ENCODE assay signal across 23 cellular contexts in genomic region chr6:11580686-11581085, GRCh38. TPM values are rescaled to one million over a fixed set of nuclear protein-coding genes. Genes with fewer than 3 reads are reported as not detected.
A peak's percentile ranks its signal among the peaks of the same experiment; 100 is the strongest.
DNase-seq lines count a peak whose midpoint lies in the region; ATAC-seq, FAIRE-seq and TF ChIP-seq lines count a peak whose summit lies in the region.
"Had no signal": no experiment of that assay in that cellular context is flagged by ENCODE, and none has a peak within 500 bp of the region (broad histone marks: within the 10 kb centered on the region; RNA-seq: fewer than 3 reads in every experiment).

No MANE protein-coding gene starts in this region.

- intact Hi-C loops in CD14-positive monocyte (cut with micrococcal nuclease) = no loop called here
- intact Hi-C loops in lower lobe of right lung (cut with DNase I) = no loop called here

- peaks cover 0 to 2% (median 0%) of the 10 kb centered on the region in 3 donors for H3K27me3 Mint-ChIP-seq in CD14-positive monocyte (ENCODE audit: low read depth in 3 of 3)
- H3K27me3 Mint-ChIP-seq: B cell; CD8-positive, alpha-beta memory T cell; IgD-negative memory B cell had no signal

- no peaks in the 10 kb centered on the region for H3K9me1 ChIP-seq in keratinocyte (ENCODE audit: control insufficient read depth, extremely low read depth, insufficient read depth, low read length)

- no peak overlapping the region for H2AFZ ChIP-seq in keratinocyte (ENCODE audit: control insufficient read depth, low read length)

- no peak for TF ChIP-seq CTCF in CD14-positive monocyte (IDR thresholded peaks at IDR 0.05)
- TF ChIP-seq CTCF in HL-60 (IDR thresholded peaks at IDR 0.05; ENCODE audit: insufficient read depth, low read length) = no peak
- no peak for TF ChIP-seq CTCF in keratinocyte (optimal IDR thresholded peaks at IDR 0.05 in 1 of 3, IDR thresholded peaks at IDR 0.05 in 1 of 3, conservative IDR thresholded peaks at IDR 0.05 in 1 of 3; ENCODE audit: extremely low read depth in 1 of 3, insufficient read depth in 2 of 3, low read length in 3 of 3)
- TF ChIP-seq CTCF in lower lobe of right lung (IDR thresholded peaks at IDR 0.05) = no peak

- no peaks in the 10 kb centered on the region for H3K9me3 ChIP-seq in keratinocyte (ENCODE audit: control insufficient read depth, low read depth, low read length)
- no peaks in the 10 kb centered on the region for H3K9me3 ChIP-seq in lower lobe of right lung
- H3K9me3 ChIP-seq: BLaER1 treated with 17β-estradiol and CSF1 and Interleukin-3, amounts not matched to agents 10 nM and 100 nM had no signal

- peak overlapping the region; percentile 84 to 91 (median 88) for H3K27ac Mint-ChIP-seq in CD14-positive monocyte
- H3K27ac Mint-ChIP-seq: B cell; CD4-positive, CD25-positive, alpha-beta regulatory T cell; CD8-positive, alpha-beta memory T cell; HFFc6; IgD-negative memory B cell had no signal

- H3K4me3 Mint-ChIP-seq in CD14-positive monocyte = peak overlapping the region in 1 of 2 donors; percentile 59
- H3K4me3 Mint-ChIP-seq: B cell; CD4-positive, CD25-positive, alpha-beta regulatory T cell; CD8-positive, alpha-beta memory T cell; HFFc6; IgD-negative memory B cell had no signal

- no peak for TF ChIP-seq POLR2A in erythroblast (IDR thresholded peaks at IDR 0.05; ENCODE audit: low read length)

- peaks cover 35 to 43% of the 10 kb centered on the region in 2 donors for H3K36me3 Mint-ChIP-seq in CD14-positive monocyte
- H3K36me3 Mint-ChIP-seq: CD4-positive, CD25-positive, alpha-beta regulatory T cell had no signal

- H3K27ac ChIP-seq in HL-60 (replicated peaks) (peak overlapping the region; percentile 20), keratinocyte (ENCODE audit: control insufficient read depth, insufficient read depth, low read length) (no peak overlapping the region), lower lobe of right lung (no peak overlapping the region)
- H3K27ac ChIP-seq: BLaER1 treated with 17β-estradiol and CSF1 and Interleukin-3, amounts not matched to agents 10 nM and 100 nM had no signal

- H3K9me3 Mint-ChIP-seq in CD14-positive monocyte = no peaks in the 10 kb centered on the region
- H3K9me3 Mint-ChIP-seq: CD4-positive, CD25-positive, alpha-beta regulatory T cell; CD8-positive, alpha-beta memory T cell; HFFc6; IgD-negative memory B cell had no signal

- DNase-seq in CD14-positive monocyte (ENCODE audit: low spot score) = no peak
- peak in 1 of 2 experiments; percentile 60 for DNase-seq in HL-60 (ENCODE audit: low read depth in 1 of 2, low spot score in 1 of 2)
- DNase-seq in SKM-1 treated with dmso at 0.1 percent for 144 hours (lab: John Stamatoyannopoulos, UW; ENCODE audit: unreplicated experiment) = peak; percentile 62
- no peak for DNase-seq in keratinocyte (ENCODE audit: low read depth, low spot score)
- DNase-seq in erythroblast (lab: John Stamatoyannopoulos, UW) = no peak
- no peak for DNase-seq in lower lobe of right lung
- DNase-seq: CD4-positive, CD25-positive, alpha-beta regulatory T cell; CD8-positive, alpha-beta memory T cell; COR-L47; DMS 273 treated with DMSO at 0.1 percent for 48 hours; DMS53; GOT3; H7; HFFc6 had no signal

- FAIRE-seq in keratinocyte (lab: Jason Lieb, UNC) = peak; percentile 69
- FAIRE-seq: G401.6, GM12892, GM18507, HepG2 had no signal

- no peak overlapping the region for H3K4me2 ChIP-seq in keratinocyte (ENCODE audit: control insufficient read depth, extremely low read depth, insufficient read depth, low read depth, low read length)

- no peak for ATAC-seq in lower lobe of right lung
- no peak for ATAC-seq in GM19351 (IDR thresholded peaks at IDR 0.05; ENCODE audit: unreplicated experiment)
- ATAC-seq: HCT116, HepG2 had no signal

- H3K4me1 ChIP-seq in keratinocyte (ENCODE audit: control insufficient read depth, extremely low read depth, insufficient read depth, low read length) = peaks cover 5% of the 10 kb centered on the region
- peaks cover 14% of the 10 kb centered on the region for H3K4me1 ChIP-seq in lower lobe of right lung

- dilution Hi-C loops in keratinocyte (cut with MboI; ENCODE audit: extremely low pct_ligation_motif_present, low sequenced_read_pairs) = no loop called here

- no peaks in the 10 kb centered on the region for H3K79me2 ChIP-seq in keratinocyte (ENCODE audit: control insufficient read depth, insufficient read depth, low read length)

- no peak overlapping the region for H3K9ac ChIP-seq in keratinocyte (ENCODE audit: control insufficient read depth, extremely low read depth, insufficient read depth, low read length)
- H3K9ac ChIP-seq: BLaER1 treated with 17β-estradiol and CSF1 and Interleukin-3, amounts not matched to agents 10 nM and 100 nM had no signal

- H3K4me3 ChIP-seq in HL-60 (replicated peaks; ENCODE audit: insufficient read depth, low read length) = no peak overlapping the region
- H3K4me3 ChIP-seq in keratinocyte (ENCODE audit: control insufficient read depth in 2 of 3, extremely low read depth in 1 of 3, insufficient read depth in 2 of 3, low read depth in 1 of 3, low read length in 3 of 3) = no peak overlapping the region
- H3K4me3 ChIP-seq in lower lobe of right lung = no peak overlapping the region
- H3K4me3 ChIP-seq: BLaER1 treated with 17β-estradiol and CSF1 and Interleukin-3, amounts not matched to agents 10 nM and 100 nM had no signal

- H4K20me1 ChIP-seq in keratinocyte (ENCODE audit: control insufficient read depth, extremely low read depth, insufficient read depth, low read length) = no peaks in the 10 kb centered on the region
- H4K20me1 ChIP-seq: BLaER1 treated with 17β-estradiol and CSF1 and Interleukin-3, amounts not matched to agents 10 nM and 100 nM had no signal

- H3K36me3 ChIP-seq in keratinocyte (ENCODE audit: control insufficient read depth in 2 of 2, extremely low read depth in 1 of 2, insufficient read depth in 2 of 2, low read length in 2 of 2) (no peaks in the 10 kb centered on the region), lower lobe of right lung (no peaks in the 10 kb centered on the region)

- no peaks in the 10 kb centered on the region for H3K27me3 ChIP-seq in HL-60 (ENCODE audit: insufficient read depth, poor library complexity, severe bottlenecking)
- no peaks in the 10 kb centered on the region for H3K27me3 ChIP-seq in keratinocyte (ENCODE audit: control insufficient read depth, extremely low read depth, insufficient read depth, low read length)
- no peaks in the 10 kb centered on the region for H3K27me3 ChIP-seq in lower lobe of right lung (ENCODE audit: low read depth)
- H3K27me3 ChIP-seq: BLaER1 treated with 17β-estradiol and CSF1 and Interleukin-3, amounts not matched to agents 10 nM and 100 nM had no signal

- H3K4me1 Mint-ChIP-seq in CD14-positive monocyte = peaks cover 49% of the 10 kb centered on the region
- H3K4me1 Mint-ChIP-seq: B cell; CD4-positive, CD25-positive, alpha-beta regulatory T cell; CD8-positive, alpha-beta memory T cell; IgD-negative memory B cell had no signal

RNA-seq across cellular contexts. Expression of gene TMEM170B, which starts 43.1 kb away (rescaled TPM):
- polyA plus RNA-seq in CD14-positive monocyte (10 to 100 TPM; 11.7 to 19.7 TPM), keratinocyte (0.03 to 0.08 TPM (median 0.05 TPM) in 3 replicates)
- 0.60 TPM for polyA plus RNA-seq in keratinocyte (2011; ENCODE audit: low read depth)
- polyA plus RNA-seq in keratinocyte (2011; cell fraction: cytosol; rRNA removed) = 0.04 and 0.06 TPM in 2 replicates
- 0.07 and 0.10 TPM in 2 replicates for polyA plus RNA-seq in keratinocyte (2011; cell fraction: nucleus; rRNA removed)
- 0.11 and 0.51 TPM in 2 replicates for polyA plus RNA-seq in keratinocyte (2012; ENCODE audit: low replicate concordance)
- 0.13 TPM in 2 of 3 replicates, not detected in the other for polyA minus RNA-seq in keratinocyte
- polyA minus RNA-seq in keratinocyte (2011; cell fraction: cytosol; rRNA and poly(A)+ RNA removed) = not detected
- 0.11 and 0.16 TPM in 2 replicates for polyA minus RNA-seq in keratinocyte (2011; cell fraction: nucleus; rRNA and poly(A)+ RNA removed)
- 12.4 TPM for total RNA-seq in lower lobe of right lung

Comparison
In these comparisons a context has a peak if more than half of its experiments do, and no peak if none do; other contexts are left out.
1. RNA of gene TMEM170B, which starts 43.1 kb away (polyA plus RNA-seq): 11.7 to 19.7 TPM in CD14-positive monocyte; 0.03 to 0.60 TPM in keratinocyte; every median in the first group is over 4 times any median in the second.